In genomic region chr5:6757414-6757969, GRCh38 we compare ENCODE assay signal across 14 cellular contexts. TPM values are rescaled to one million over a fixed set of nuclear protein-coding genes. Genes with fewer than 3 reads are reported as not detected.
DNase-seq lines count a peak whose midpoint lies in the region; ATAC-seq and TF ChIP-seq lines count a peak whose summit lies in the region.
"Had no signal": no experiment of that assay in that cellular context is flagged by ENCODE, and none has a peak within 500 bp of the region (broad histone marks: within the 10 kb centered on the region; RNA-seq: fewer than 3 reads in every experiment).

No MANE protein-coding gene starts in this region.

- no peak overlapping the region for H2BK20ac ChIP-seq in IMR-90 (ENCODE audit: low read depth, low read length)

- H3K23ac ChIP-seq in IMR-90 (ENCODE audit: low read depth, low read length) (no peak overlapping the region), trophoblast cell (ENCODE audit: low read length) (no peak overlapping the region)

- peaks cover 5% of the 10 kb centered on the region; the same call in 1 of the 2 replicates for H3K9me1 ChIP-seq in IMR-90 (ENCODE audit: insufficient read depth, low read length)

- H4K91ac ChIP-seq in IMR-90 (ENCODE audit: insufficient read depth, low read depth, low read length): no peak overlapping the region
- no peak overlapping the region for H4K91ac ChIP-seq in trophoblast cell (ENCODE audit: low read depth, low read length)

- H3K14ac ChIP-seq in IMR-90 (replicated peaks; ENCODE audit: low read depth, low read length): no peak overlapping the region
- H3K14ac ChIP-seq in trophoblast cell (ENCODE audit: low read length): no peak overlapping the region

- CTCF ChIA-PET in IMR-90 (lab: Yijun Ruan, JAX): no interaction called here

- in situ Hi-C loops in IMR-90 (cut with MboI; ENCODE audit: low sequenced_read_pairs): no loop called here

- TF ChIP-seq CTCF in IMR-90 (conservative IDR thresholded peaks at IDR 0.05; ENCODE audit: low read depth, low read length): no peak
- no peak for TF ChIP-seq CTCF in upper lobe of right lung (IDR thresholded peaks at IDR 0.05)

- H4K20me1 ChIP-seq in IMR-90 (ENCODE audit: insufficient read depth, low read length): peaks cover 5% of the 10 kb centered on the region

- peaks cover 45% of the 10 kb centered on the region for H3K36me3 ChIP-seq in IMR-90 (ENCODE audit: control insufficient read depth, insufficient read depth, low read length)
- peaks cover 36 to 48% of the 10 kb centered on the region in 2 experiments for H3K36me3 ChIP-seq in trophoblast cell (ENCODE audit: control insufficient read depth in 1 of 2, insufficient read depth in 2 of 2, low read length in 2 of 2)
- H3K36me3 ChIP-seq in upper lobe of right lung: peaks cover 47% of the 10 kb centered on the region

- POLR2A ChIA-PET in IMR-90 (lab: Charles Lee; ENCODE audit: unreplicated experiment): no interaction called here

- H2AFZ ChIP-seq in IMR-90 (replicated peaks; ENCODE audit: low read length, poor library complexity): no peak overlapping the region
- no peak overlapping the region for H2AFZ ChIP-seq in trophoblast cell (ENCODE audit: insufficient read depth, low read length, poor library complexity)
- H2AFZ ChIP-seq: GM23338 had no signal

- no peak overlapping the region for H3K56ac ChIP-seq in IMR-90 (ENCODE audit: extremely low read depth, insufficient read depth, low read length)

- no peak for TF ChIP-seq POLR2A in IMR-90 (IDR thresholded peaks at IDR 0.05; ENCODE audit: low read depth, low read length)

- no peak overlapping the region for H2AK5ac ChIP-seq in IMR-90 (ENCODE audit: low read depth, low read length)
- no peak overlapping the region for H2AK5ac ChIP-seq in trophoblast cell (ENCODE audit: low read length)

- H4K8ac ChIP-seq in IMR-90 (ENCODE audit: low read depth in 2 of 2, low read length in 2 of 2) (no peak overlapping the region), trophoblast cell (ENCODE audit: low read depth, low read length) (no peak overlapping the region)

- no peaks in the 10 kb centered on the region for H3K79me2 ChIP-seq in trophoblast cell (ENCODE audit: control insufficient read depth, insufficient read depth, low read length, poor library complexity)

- dilution Hi-C loops in IMR-90 (cut with HindIII; ENCODE audit: low sequenced_read_pairs, unreplicated experiment): no loop called here

- H2BK12ac ChIP-seq in trophoblast cell (ENCODE audit: low read length): no peak overlapping the region

- no peak overlapping the region for H3K4ac ChIP-seq in IMR-90 (ENCODE audit: low read depth, low read length)
- H3K4ac ChIP-seq in trophoblast cell (ENCODE audit: low read depth, low read length): no peak overlapping the region

- no peak overlapping the region for H4K12ac ChIP-seq in trophoblast cell (ENCODE audit: low read depth, low read length)

- ATAC-seq in IMR-90 (ENCODE audit: low read depth) (no peak), upper lobe of right lung (no peak), GM21576 (IDR thresholded peaks at IDR 0.05; ENCODE audit: unreplicated experiment) (no peak)
- ATAC-seq: GM23338 had no signal

- no peak overlapping the region for H3K4me2 ChIP-seq in IMR-90 (ENCODE audit: low read depth, low read length)
- no peak overlapping the region for H3K4me2 ChIP-seq in trophoblast cell (ENCODE audit: low read length)
- H3K4me2 ChIP-seq: GM23338 had no signal

- H2BK5ac ChIP-seq in IMR-90 (ENCODE audit: low read depth, low read length, poor library complexity, severe bottlenecking) (no peak overlapping the region), trophoblast cell (ENCODE audit: low read depth, low read length, poor library complexity) (no peak overlapping the region)

- H3K27ac ChIP-seq in IMR-90 (ENCODE audit: insufficient read depth, low read length) (no peak overlapping the region), trophoblast cell (ENCODE audit: low read depth, low read length) (no peak overlapping the region), upper lobe of right lung (no peak overlapping the region)
- H3K27ac ChIP-seq: C4-2B had no signal

- no peaks in the 10 kb centered on the region for H3K27me3 ChIP-seq in IMR-90 (ENCODE audit: control insufficient read depth, insufficient read depth, low read length)
- no peaks in the 10 kb centered on the region for H3K27me3 ChIP-seq in trophoblast cell (ENCODE audit: insufficient read depth, low read length)
- H3K27me3 ChIP-seq in upper lobe of right lung: no peaks in the 10 kb centered on the region
- H3K27me3 ChIP-seq: BE2C had no signal

- H3K4me3 ChIP-seq in IMR-90 (ENCODE audit: insufficient read depth, low read depth, low read length): no peak overlapping the region
- H3K4me3 ChIP-seq in trophoblast cell (ENCODE audit: low read depth, low read length): no peak overlapping the region
- H3K4me3 ChIP-seq in upper lobe of right lung: no peak overlapping the region
- H3K4me3 ChIP-seq: GM12878, GM23338 had no signal

- no peaks in the 10 kb centered on the region for H3K9me3 ChIP-seq in IMR-90 (ENCODE audit: control insufficient read depth, insufficient read depth, low read length)
- H3K9me3 ChIP-seq in trophoblast cell (ENCODE audit: insufficient read depth, low read depth, low read length): peaks cover 3% of the 10 kb centered on the region
- no peaks in the 10 kb centered on the region for H3K9me3 ChIP-seq in upper lobe of right lung
- H3K9me3 ChIP-seq: BE2C had no signal

- H2BK120ac ChIP-seq in IMR-90 (ENCODE audit: low read depth, low read length) (no peak overlapping the region), trophoblast cell (ENCODE audit: insufficient read depth, low read length, poor library complexity) (no peak overlapping the region)

- BruUV-seq in IMR-90 (replicated peaks; lab: Mats Ljungman, UMichigan): no TSS peak

- H3K79me1 ChIP-seq in IMR-90 (ENCODE audit: low read depth in 1 of 2, low read length in 2 of 2): peaks cover 3 to 12% of the 10 kb centered on the region in 2 experiments; a peak in 3 of 4 replicates
- no peaks in the 10 kb centered on the region for H3K79me1 ChIP-seq in trophoblast cell (ENCODE audit: low read length)

- no peak overlapping the region for H2BK15ac ChIP-seq in IMR-90 (ENCODE audit: low read depth, low read length)

- H3K18ac ChIP-seq in IMR-90 (ENCODE audit: low read depth, low read length) (no peak overlapping the region), trophoblast cell (ENCODE audit: low read length) (no peak overlapping the region)

- no peak overlapping the region for H3K9ac ChIP-seq in IMR-90 (ENCODE audit: low read depth, low read length)
- no peak overlapping the region for H3K9ac ChIP-seq in trophoblast cell (ENCODE audit: low read length)

- H2AK9ac ChIP-seq in IMR-90 (replicated peaks; ENCODE audit: low read depth, low read length, poor library complexity): no peak overlapping the region

- H3K4me1 ChIP-seq in IMR-90 (ENCODE audit: control insufficient read depth, insufficient read depth, low read length) (no peaks in the 10 kb centered on the region), trophoblast cell (ENCODE audit: control insufficient read depth in 1 of 2, insufficient read depth in 2 of 2, low read length in 2 of 2) (peaks cover 14 to 25% of the 10 kb centered on the region in 2 experiments), upper lobe of right lung (no peaks in the 10 kb centered on the region)
- H3K4me1 ChIP-seq: BE2C had no signal

- no peak overlapping the region for H4K5ac ChIP-seq in IMR-90 (ENCODE audit: low read depth, low read length)

- TF ChIP-seq RAD21 in IMR-90 (IDR thresholded peaks at IDR 0.05; ENCODE audit: low read length): no peak

- intact Hi-C loops in IMR-90 (cut with micrococcal nuclease) (no loop called here), upper lobe of right lung (cut with DNase I) (no loop called here)

- 100% methylated on average over 1 of the region's 8 CpGs; no CpG with 5 or more reads in 1 of the 2 experiments for WGBS in IMR-90 (ENCODE audit: extremely low coverage in 2 of 2, insufficient read length in 1 of 2), 2 experiments
- no CpG with 5 or more reads among the region's 8 CpGs for WGBS in trophoblast cell (ENCODE audit: extremely low coverage, insufficient coverage, insufficient read length)

- DNase-seq in IMR-90 (no peak), fibroblast of gingiva (ENCODE audit: low read depth) (peak; percentile 34), trophoblast cell (peak; percentile 62 to 90), upper lobe of right lung (peak; percentile 21), NCI-H2107 treated with DMSO at 0.1 percent for 48 hours (lab: John Stamatoyannopoulos, UW; ENCODE audit: unreplicated experiment) (no peak), NCI-H2029 treated with DMSO at 0.1 percent for 48 hours (lab: John Stamatoyannopoulos, UW) (no peak)
- DNase-seq: BE2C; CD4-positive, alpha-beta memory T cell; DMS79; H7 had no signal

TF ChIP-seq in IMR-90, 13 proteins besides CTCF, POLR2A, EP300 and RAD21:
- TF ChIP-seq NFE2L2 (IDR thresholded peaks at IDR 0.05; ENCODE audit: low read depth, low read length) (no peak), CEBPB (IDR thresholded peaks at IDR 0.05; ENCODE audit: low read depth, low read length) (peak; percentile 25; the same call in 1 of the 2 replicates)

RNA-seq across cellular contexts. Expression of gene TENT4A, which starts 44.3 kb away (rescaled TPM):
- 5.9 and 8.6 TPM in 2 replicates for total RNA-seq in IMR-90 (2012; rRNA removed)
- 17.2 and 19.8 TPM in 2 replicates for polyA plus RNA-seq in IMR-90 (2012; rRNA removed)
- polyA plus RNA-seq in IMR-90 (2012; cell fraction: cytosol; rRNA removed): 5.2 and 10.0 TPM in 2 replicates
- polyA plus RNA-seq in IMR-90 (2012; cell fraction: nucleus; rRNA removed; ENCODE audit: low replicate concordance): 74.3 and 80.4 TPM in 2 replicates
- 27.5 and 27.8 TPM in 2 replicates for polyA plus RNA-seq in trophoblast cell (2013)
- 19.9 TPM for total RNA-seq in upper lobe of right lung

Comparison
In these comparisons a context has a peak if more than half of its experiments do, and no peak if none do; other contexts are left out.
1. DNase-seq: peak in fibroblast of gingiva (single experiment), trophoblast cell (2 of 2) and upper lobe of right lung (single experiment); none in IMR-90 (single experiment), NCI-H2107 treated with DMSO at 0.1 percent for 48 hours (single experiment) and NCI-H2029 treated with DMSO at 0.1 percent for 48 hours (single experiment).